Comparison of ENCODE assay signal across 1 cellular context in genomic region chr21:31558839-31559367, GRCh38.
TF ChIP-seq lines count a peak whose summit lies in the region.

No MANE protein-coding gene starts in this region.

TF ChIP-seq in GM12878, 131 proteins besides CTCF, POLR2A, EP300 and RAD21 (continued from another document):
- TF ChIP-seq, protein P1, sequence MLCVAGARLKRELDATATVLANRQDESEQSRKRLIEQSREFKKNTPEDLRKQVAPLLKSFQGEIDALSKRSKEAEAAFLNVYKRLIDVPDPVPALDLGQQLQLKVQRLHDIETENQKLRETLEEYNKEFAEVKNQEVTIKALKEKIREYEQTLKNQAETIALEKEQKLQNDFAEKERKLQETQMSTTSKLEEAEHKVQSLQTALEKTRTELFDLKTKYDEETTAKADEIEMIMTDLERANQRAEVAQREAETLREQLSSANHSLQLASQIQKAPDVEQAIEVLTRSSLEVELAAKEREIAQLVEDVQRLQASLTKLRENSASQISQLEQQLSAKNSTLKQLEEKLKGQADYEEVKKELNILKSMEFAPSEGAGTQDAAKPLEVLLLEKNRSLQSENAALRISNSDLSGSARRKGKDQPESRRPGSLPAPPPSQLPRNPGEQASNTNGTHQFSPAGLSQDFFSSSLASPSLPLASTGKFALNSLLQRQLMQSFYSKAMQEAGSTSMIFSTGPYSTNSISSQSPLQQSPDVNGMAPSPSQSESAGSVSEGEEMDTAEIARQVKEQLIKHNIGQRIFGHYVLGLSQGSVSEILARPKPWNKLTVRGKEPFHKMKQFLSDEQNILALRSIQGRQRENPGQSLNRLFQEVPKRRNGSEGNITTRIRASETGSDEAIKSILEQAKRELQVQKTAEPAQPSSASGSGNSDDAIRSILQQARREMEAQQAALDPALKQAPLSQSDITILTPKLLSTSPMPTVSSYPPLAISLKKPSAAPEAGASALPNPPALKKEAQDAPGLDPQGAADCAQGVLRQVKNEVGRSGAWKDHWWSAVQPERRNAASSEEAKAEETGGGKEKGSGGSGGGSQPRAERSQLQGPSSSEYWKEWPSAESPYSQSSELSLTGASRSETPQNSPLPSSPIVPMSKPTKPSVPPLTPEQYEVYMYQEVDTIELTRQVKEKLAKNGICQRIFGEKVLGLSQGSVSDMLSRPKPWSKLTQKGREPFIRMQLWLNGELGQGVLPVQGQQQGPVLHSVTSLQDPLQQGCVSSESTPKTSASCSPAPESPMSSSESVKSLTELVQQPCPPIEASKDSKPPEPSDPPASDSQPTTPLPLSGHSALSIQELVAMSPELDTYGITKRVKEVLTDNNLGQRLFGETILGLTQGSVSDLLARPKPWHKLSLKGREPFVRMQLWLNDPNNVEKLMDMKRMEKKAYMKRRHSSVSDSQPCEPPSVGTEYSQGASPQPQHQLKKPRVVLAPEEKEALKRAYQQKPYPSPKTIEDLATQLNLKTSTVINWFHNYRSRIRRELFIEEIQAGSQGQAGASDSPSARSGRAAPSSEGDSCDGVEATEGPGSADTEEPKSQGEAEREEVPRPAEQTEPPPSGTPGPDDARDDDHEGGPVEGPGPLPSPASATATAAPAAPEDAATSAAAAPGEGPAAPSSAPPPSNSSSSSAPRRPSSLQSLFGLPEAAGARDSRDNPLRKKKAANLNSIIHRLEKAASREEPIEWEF (IDR thresholded peaks at IDR 0.05; ENCODE audit: insufficient replicate concordance, low read depth, low read length), result no peak
- no peak for TF ChIP-seq KDM1A (IDR thresholded peaks at IDR 0.05; ENCODE audit: borderline replicate concordance)
- TF ChIP-seq MEF2B (IDR thresholded peaks at IDR 0.05; ENCODE audit: partially characterized antibody, poor library complexity, severe bottlenecking), result no peak
- TF ChIP-seq, protein P2, sequence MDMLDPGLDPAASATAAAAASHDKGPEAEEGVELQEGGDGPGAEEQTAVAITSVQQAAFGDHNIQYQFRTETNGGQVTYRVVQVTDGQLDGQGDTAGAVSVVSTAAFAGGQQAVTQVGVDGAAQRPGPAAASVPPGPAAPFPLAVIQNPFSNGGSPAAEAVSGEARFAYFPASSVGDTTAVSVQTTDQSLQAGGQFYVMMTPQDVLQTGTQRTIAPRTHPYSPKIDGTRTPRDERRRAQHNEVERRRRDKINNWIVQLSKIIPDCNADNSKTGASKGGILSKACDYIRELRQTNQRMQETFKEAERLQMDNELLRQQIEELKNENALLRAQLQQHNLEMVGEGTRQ (IDR thresholded peaks at IDR 0.05; ENCODE audit: borderline replicate concordance, low read depth, low read length), result no peak
- TF ChIP-seq ZZZ3 (IDR thresholded peaks at IDR 0.05; ENCODE audit: control insufficient read depth, insufficient read length, low read depth), result no peak
- TF ChIP-seq, protein P3, sequence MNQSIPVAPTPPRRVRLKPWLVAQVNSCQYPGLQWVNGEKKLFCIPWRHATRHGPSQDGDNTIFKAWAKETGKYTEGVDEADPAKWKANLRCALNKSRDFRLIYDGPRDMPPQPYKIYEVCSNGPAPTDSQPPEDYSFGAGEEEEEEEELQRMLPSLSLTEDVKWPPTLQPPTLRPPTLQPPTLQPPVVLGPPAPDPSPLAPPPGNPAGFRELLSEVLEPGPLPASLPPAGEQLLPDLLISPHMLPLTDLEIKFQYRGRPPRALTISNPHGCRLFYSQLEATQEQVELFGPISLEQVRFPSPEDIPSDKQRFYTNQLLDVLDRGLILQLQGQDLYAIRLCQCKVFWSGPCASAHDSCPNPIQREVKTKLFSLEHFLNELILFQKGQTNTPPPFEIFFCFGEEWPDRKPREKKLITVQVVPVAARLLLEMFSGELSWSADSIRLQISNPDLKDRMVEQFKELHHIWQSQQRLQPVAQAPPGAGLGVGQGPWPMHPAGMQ (IDR thresholded peaks at IDR 0.05; ENCODE audit: borderline replicate concordance), result no peak
- TF ChIP-seq, protein P4, sequence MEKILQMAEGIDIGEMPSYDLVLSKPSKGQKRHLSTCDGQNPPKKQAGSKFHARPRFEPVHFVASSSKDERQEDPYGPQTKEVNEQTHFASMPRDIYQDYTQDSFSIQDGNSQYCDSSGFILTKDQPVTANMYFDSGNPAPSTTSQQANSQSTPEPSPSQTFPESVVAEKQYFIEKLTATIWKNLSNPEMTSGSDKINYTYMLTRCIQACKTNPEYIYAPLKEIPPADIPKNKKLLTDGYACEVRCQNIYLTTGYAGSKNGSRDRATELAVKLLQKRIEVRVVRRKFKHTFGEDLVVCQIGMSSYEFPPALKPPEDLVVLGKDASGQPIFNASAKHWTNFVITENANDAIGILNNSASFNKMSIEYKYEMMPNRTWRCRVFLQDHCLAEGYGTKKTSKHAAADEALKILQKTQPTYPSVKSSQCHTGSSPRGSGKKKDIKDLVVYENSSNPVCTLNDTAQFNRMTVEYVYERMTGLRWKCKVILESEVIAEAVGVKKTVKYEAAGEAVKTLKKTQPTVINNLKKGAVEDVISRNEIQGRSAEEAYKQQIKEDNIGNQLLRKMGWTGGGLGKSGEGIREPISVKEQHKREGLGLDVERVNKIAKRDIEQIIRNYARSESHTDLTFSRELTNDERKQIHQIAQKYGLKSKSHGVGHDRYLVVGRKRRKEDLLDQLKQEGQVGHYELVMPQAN (conservative IDR thresholded peaks at IDR 0.05), result peak; percentile 96
- TF ChIP-seq ETV6 (conservative IDR thresholded peaks at IDR 0.05 in 1 of 2, IDR thresholded peaks at IDR 0.05 in 1 of 2; ENCODE audit: borderline replicate concordance in 1 of 2, low read depth in 1 of 2), result no peak
- TF ChIP-seq MXI1 (IDR thresholded peaks at IDR 0.05; ENCODE audit: low read depth, low read length), result peak; percentile 62; the same call in 1 of the 2 replicates
- no peak for TF ChIP-seq BACH1 (IDR thresholded peaks at IDR 0.05; ENCODE audit: borderline replicate concordance)
- TF ChIP-seq SREBF1 (IDR thresholded peaks at IDR 0.05; ENCODE audit: low read length), result no peak
- no peak for TF ChIP-seq TBL1XR1 (IDR thresholded peaks at IDR 0.05; ENCODE audit: low read depth, low read length)
- no peak for TF ChIP-seq TAF1 (IDR thresholded peaks at IDR 0.05; ENCODE audit: borderline replicate concordance, low read depth, low read length)
- no peak for TF ChIP-seq CBX5 (IDR thresholded peaks at IDR 0.05; ENCODE audit: low read depth)
- TF ChIP-seq BHLHE40 (IDR thresholded peaks at IDR 0.05; ENCODE audit: borderline replicate concordance in 1 of 2, low read depth in 2 of 2, low read length in 1 of 2), result peak in 1 of 2 experiments; percentile 98; a peak in 2 of 4 replicates
- TF ChIP-seq HSF1 (IDR thresholded peaks at IDR 0.05; ENCODE audit: low read depth, low read length), result no peak
- no peak for TF ChIP-seq STAT3 (IDR thresholded peaks at IDR 0.05; ENCODE audit: low read depth, low read length)
- no peak for TF ChIP-seq SIX5 (IDR thresholded peaks at IDR 0.05; ENCODE audit: low read depth, low read length, severe bottlenecking)
- no peak for TF ChIP-seq IKZF2 (IDR thresholded peaks at IDR 0.05)
